ENCODE assay signal across 1 cellular context in genomic region chr12:108446766-108447165, GRCh38.
TF ChIP-seq lines count a peak whose summit lies in the region.

No MANE protein-coding gene starts in this region.

TF ChIP-seq in H1, 55 proteins besides CTCF, POLR2A, EP300 and RAD21 (continued from another document):
- TF ChIP-seq POLR2AphosphoS5 (IDR thresholded peaks at IDR 0.05; ENCODE audit: low read depth, low read length) (no peak), CTBP2 (IDR thresholded peaks at IDR 0.05; ENCODE audit: borderline replicate concordance, insufficient read depth, insufficient read length, low read length) (no peak), TAF7 (optimal IDR thresholded peaks at IDR 0.05; ENCODE audit: borderline replicate concordance, low read depth, low read length) (no peak), SUZ12 (IDR thresholded peaks at IDR 0.05; ENCODE audit: low read length) (no peak), HDAC2 (IDR thresholded peaks at IDR 0.05; ENCODE audit: borderline replicate concordance in 1 of 2, low read depth in 2 of 2, low read length in 2 of 2) (no peak), ATF3 (IDR thresholded peaks at IDR 0.05; ENCODE audit: insufficient read depth, low read depth, low read length) (no peak), YY1 (IDR thresholded peaks at IDR 0.05; ENCODE audit: low read depth, low read length) (no peak), JUN (IDR thresholded peaks at IDR 0.05; ENCODE audit: low read depth, low read length) (no peak)
